In genomic region chr5:68378204-68378830, GRCh38 we compare ENCODE assay signal across 10 cellular contexts.
DNase-seq lines count a peak whose midpoint lies in the region; ATAC-seq, FAIRE-seq and TF ChIP-seq lines count a peak whose summit lies in the region.
"Had no signal": no experiment of that assay in that cellular context is flagged by ENCODE, and none has a peak within 500 bp of the region (broad histone marks: within the 10 kb centered on the region; RNA-seq: fewer than 3 reads in every experiment).

No MANE protein-coding gene starts in this region.

- peaks cover 2 to 5% of the 10 kb centered on the region in 2 donors for H3K4me1 ChIP-seq in small intestine (ENCODE audit: control insufficient read depth in 2 of 2, insufficient read depth in 1 of 2, low read depth in 1 of 2, low read length in 1 of 2)

- H3K27ac ChIP-seq in small intestine (ENCODE audit: low read depth in 1 of 2, low read length in 1 of 2), result peak overlapping the region; percentile 22 to 64
- H3K27ac ChIP-seq: 22Rv1 had no signal

- 64 to 82% (median 79%) methylated on average over 3 of the region's 3 CpGs for whole genome bisulfite sequencing in small intestine, 3 donors

- H3K4me3 ChIP-seq in small intestine (ENCODE audit: low read depth in 1 of 2, low read length in 2 of 2), result no peak overlapping the region

- ATAC-seq in HG02623 (IDR thresholded peaks at IDR 0.05; ENCODE audit: unreplicated experiment), result peak; percentile 53

- TF ChIP-seq CTCF in GM10266 (IDR thresholded peaks at IDR 0.05; ENCODE audit: control insufficient read depth, insufficient read depth, low read depth, missing control alignments), result no peak

- no peaks in the 10 kb centered on the region for H3K9me3 ChIP-seq in small intestine (ENCODE audit: control insufficient read depth, low read depth)

- FAIRE-seq in small intestine (lab: Jason Lieb, UNC), result no peak
- FAIRE-seq: endometrium had no signal

- DNase-seq in NCI-H2107 treated with DMSO at 0.1 percent for 48 hours (lab: John Stamatoyannopoulos, UW; ENCODE audit: unreplicated experiment) (peak; percentile 17), NCI-H2107 (lab: John Stamatoyannopoulos, UW) (no peak), M059J (ENCODE audit: low read depth) (peak; percentile 77), small intestine (peak; percentile 33), GM10266 (ENCODE audit: extremely low spot score) (no peak), NCI-H2171 treated with DMSO at 0.1 percent for 48 hours (lab: John Stamatoyannopoulos, UW) (no peak), A172 (ENCODE audit: low spot score) (no peak)

- no peaks in the 10 kb centered on the region for H3K36me3 ChIP-seq in small intestine (ENCODE audit: control insufficient read depth in 2 of 2, insufficient read depth in 2 of 2, low read length in 2 of 2)

- no peaks in the 10 kb centered on the region for H3K27me3 ChIP-seq in small intestine (ENCODE audit: control insufficient read depth in 2 of 2, insufficient read depth in 2 of 2, low read length in 2 of 2)

Comparison
In these comparisons a context has a peak if more than half of its experiments do, and no peak if none do; other contexts are left out.
1. DNase-seq: peak in NCI-H2107 treated with DMSO at 0.1 percent for 48 hours (single experiment), M059J (single experiment) and small intestine (single experiment); none in NCI-H2107 (single experiment), GM10266 (single experiment), NCI-H2171 treated with DMSO at 0.1 percent for 48 hours (single experiment) and A172 (single experiment).